8 cellular contexts compared by ENCODE assay signal in genomic region chr22:29625090-29625825, GRCh38. TPM values are rescaled to one million over a fixed set of nuclear protein-coding genes. Genes with fewer than 3 reads are reported as not detected.
DNase-seq lines count a peak whose midpoint lies in the region; ATAC-seq, FAIRE-seq and TF ChIP-seq lines count a peak whose summit lies in the region.

No MANE protein-coding gene starts in this region.

- H3K36me3 Mint-ChIP-seq in immature natural killer cell = no peaks in the 10 kb centered on the region

- H3K4me2 ChIP-seq in GM12878 (ENCODE audit: control insufficient read depth, insufficient read depth) = no peak overlapping the region

- no peaks in the 10 kb centered on the region for H3K9me3 ChIP-seq in GM12878 (replicated peaks; ENCODE audit: control insufficient read depth, insufficient read depth, low read length)

- H3K27ac ChIP-seq in GM12878 (ENCODE audit: control insufficient read depth, insufficient read depth) = no peak overlapping the region

- H2AFZ ChIP-seq in GM12878 (ENCODE audit: control insufficient read depth, low read depth, low read length) = no peak overlapping the region

- WGBS in GM12878 (ENCODE audit: insufficient coverage, insufficient replicate concordance, low lambda C conversion rate, missing lambda C conversion rate) = 68% methylated on average over 12 of the region's 12 CpGs

- CTCF ChIA-PET in GM12878 (lab: Yijun Ruan, JAX) = interaction anchor here (0.6 to 4.5 kb wide), 41 partner anchors 8 to 467 kb away, joined by 3 to 46 read pairs (median 4); partner anchors contain the start of genes NF2 and THOC5

- TF ChIP-seq EP300 in GM12878 (IDR thresholded peaks at IDR 0.05; ENCODE audit: borderline replicate concordance in 1 of 2, control insufficient read depth in 1 of 2, low read depth in 2 of 2, low read length in 2 of 2) = no peak

- H3K79me2 ChIP-seq in GM12878 (ENCODE audit: control insufficient read depth, insufficient read depth, low read length) = peaks cover 9% of the 10 kb centered on the region

- ATAC-seq in GM12878 (peak; percentile 79), GM18520 (IDR thresholded peaks at IDR 0.05; ENCODE audit: unreplicated experiment) (no peak), GM19324 (IDR thresholded peaks at IDR 0.05; ENCODE audit: low FRiP score, unreplicated experiment) (no peak)

- H3K36me3 ChIP-seq in GM12878 (ENCODE audit: control insufficient read depth in 2 of 2, insufficient read depth in 2 of 2, low read length in 1 of 2) = no peaks in the 10 kb centered on the region

- H3K4me3 Mint-ChIP-seq in immature natural killer cell = no peak overlapping the region

- no peaks in the 10 kb centered on the region for H3K9me3 Mint-ChIP-seq in immature natural killer cell

- H3K4me1 Mint-ChIP-seq in immature natural killer cell = peaks cover 47 to 66% of the 10 kb centered on the region in 2 donors

- no peak for FAIRE-seq in GM12878 (lab: Jason Lieb, UNC)

- intact Hi-C loops in GM12878 (cut with micrococcal nuclease; ENCODE audit: unreplicated experiment) = loop anchor here (1.0 kb wide), 1 partner anchor 380 kb away; no protein-coding TSS in a partner anchor

- TF ChIP-seq RAD21 in GM12878 (IDR thresholded peaks at IDR 0.05; ENCODE audit: insufficient read depth, low read depth, low read length) = peak; percentile 58; the same call in 1 of the 2 replicates

- peaks cover 5% of the 10 kb centered on the region; the same call in 1 of the 2 replicates for H3K4me1 ChIP-seq in GM12878 (ENCODE audit: control insufficient read depth, insufficient read depth, low read length)

- no peak for TF ChIP-seq POLR2A in GM12878 (IDR thresholded peaks at IDR 0.05; ENCODE audit: low read depth, low read length)

- no peak overlapping the region for H3K4me3 ChIP-seq in GM12878

- no TSS peak for BruUV-seq in GM12878 (replicated peaks; lab: Mats Ljungman, UMichigan)

- H3K27me3 Mint-ChIP-seq in immature natural killer cell (ENCODE audit: low read depth in 3 of 3) = peaks cover 0 to 3% (median 0%) of the 10 kb centered on the region in 3 donors

- TF ChIP-seq CTCF in GM12878 (IDR thresholded peaks at IDR 0.05 in 2 of 3, conservative IDR thresholded peaks at IDR 0.05 in 1 of 3; ENCODE audit: control insufficient read depth in 2 of 3, extremely low read depth in 1 of 3, insufficient read depth in 1 of 3, low read depth in 3 of 3, low read length in 3 of 3) = peak; percentile 74 to 93 (median 87)

- no peaks in the 10 kb centered on the region for H3K27me3 ChIP-seq in GM12878 (replicated peaks in 1 of 2; ENCODE audit: control insufficient read depth in 2 of 2, insufficient read depth in 2 of 2, low read length in 1 of 2)

- H3K27ac Mint-ChIP-seq in immature natural killer cell = peak overlapping the region in 2 of 6 donors; percentile 8 to 20

- POLR2A ChIA-PET in GM12878 (lab: Charles Lee) = interaction anchor here (0.6 to 0.7 kb wide), 2 partner anchors 89 to 321 kb away, joined by 3 to 10 read pairs; no protein-coding TSS in a partner anchor

- RAD21 ChIA-PET in GM12878 (lab: Charles Lee; ENCODE audit: unreplicated experiment) = interaction anchor here (0.7 to 1.7 kb wide), 3 partner anchors 21 to 372 kb away, joined by 3 to 8 read pairs (median 4); partner anchors contain the start of gene NF2

- in situ Hi-C loops in GM12878 (cut with MboI) = loop anchor here (5.0 kb wide), 1 partner anchor 462 kb away; no protein-coding TSS in a partner anchor

- SMC1A ChIA-PET in GM12878 (lab: Charles Lee; ENCODE audit: uncharacterized antibody, unreplicated experiment) = interaction anchor here (0.7 to 3.3 kb wide), 10 partner anchors 11 to 468 kb away, joined by 3 to 23 read pairs (median 5); no protein-coding TSS in a partner anchor

- DNase-seq in DMS114 treated with DMSO at 0.1 percent for 48 hours (lab: John Stamatoyannopoulos, UW; ENCODE audit: unreplicated experiment) (peak; percentile 29), HT-29 (ENCODE audit: low spot score) (peak; percentile 84), SHP77 (lab: John Stamatoyannopoulos, UW) (peak; percentile 41 to 50), GM12878 (ENCODE audit: low read depth, low spot score) (no peak), immature natural killer cell (peak in 2 of 3 donors; percentile 25 to 31)
- peak; percentile 48 for DNase-seq in stimulated activated CD4-positive, alpha-beta T cell treated with anti-CD3 and anti-CD28 coated beads, Interleukin-15, amount 100 ng/mL, for 24 hours

- no peak overlapping the region for H3K9ac ChIP-seq in GM12878 (ENCODE audit: control insufficient read depth, insufficient read depth, low read length)

- H4K20me1 ChIP-seq in GM12878 (ENCODE audit: control insufficient read depth, insufficient read depth) = no peaks in the 10 kb centered on the region

TF ChIP-seq in GM12878, 131 proteins besides CTCF, POLR2A, EP300 and RAD21 (continues in another document):
- TF ChIP-seq MLLT1 (IDR thresholded peaks at IDR 0.05) (no peak), YY1 (IDR thresholded peaks at IDR 0.05; ENCODE audit: low read depth, low read length) (peak; percentile 33; the same call in 1 of the 2 replicates), BRCA1 (IDR thresholded peaks at IDR 0.05; ENCODE audit: low read depth, low read length) (no peak), MTA3 (IDR thresholded peaks at IDR 0.05; ENCODE audit: borderline replicate concordance, low read length) (no peak)
- TF ChIP-seq, protein P1, sequence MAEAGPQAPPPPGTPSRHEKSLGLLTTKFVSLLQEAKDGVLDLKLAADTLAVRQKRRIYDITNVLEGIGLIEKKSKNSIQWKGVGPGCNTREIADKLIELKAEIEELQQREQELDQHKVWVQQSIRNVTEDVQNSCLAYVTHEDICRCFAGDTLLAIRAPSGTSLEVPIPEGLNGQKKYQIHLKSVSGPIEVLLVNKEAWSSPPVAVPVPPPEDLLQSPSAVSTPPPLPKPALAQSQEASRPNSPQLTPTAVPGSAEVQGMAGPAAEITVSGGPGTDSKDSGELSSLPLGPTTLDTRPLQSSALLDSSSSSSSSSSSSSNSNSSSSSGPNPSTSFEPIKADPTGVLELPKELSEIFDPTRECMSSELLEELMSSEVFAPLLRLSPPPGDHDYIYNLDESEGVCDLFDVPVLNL (IDR thresholded peaks at IDR 0.05; ENCODE audit: low read depth, low read length) = no peak
- TF ChIP-seq, protein P2, sequence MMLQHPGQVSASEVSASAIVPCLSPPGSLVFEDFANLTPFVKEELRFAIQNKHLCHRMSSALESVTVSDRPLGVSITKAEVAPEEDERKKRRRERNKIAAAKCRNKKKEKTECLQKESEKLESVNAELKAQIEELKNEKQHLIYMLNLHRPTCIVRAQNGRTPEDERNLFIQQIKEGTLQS (IDR thresholded peaks at IDR 0.05; ENCODE audit: borderline replicate concordance, extremely low read depth, low read depth, low read length) = no peak

RNA-seq across cellular contexts. Expression of gene NF2, which starts 21.8 kb away (rescaled TPM):
- total RNA-seq in HT-29 (2014; rRNA removed; shearing (Covaris generic)) = 47.0 and 51.5 TPM in 2 replicates
- 28.3 and 29.2 TPM in 2 replicates for total RNA-seq in GM12878 (2013; cell fraction: nucleolus; rRNA removed)
- total RNA-seq in GM12878 (2014; rRNA removed) = 32.0 and 33.9 TPM in 2 replicates
- 24.6 and 24.8 TPM in 2 replicates for total RNA-seq in GM12878 (2014; rRNA removed; fragmentation: Illumina TruSeq; extraction: Trizol)
- 44.3 and 49.8 TPM in 2 replicates for total RNA-seq in GM12878 (2021)
- polyA plus RNA-seq in GM12878 (2011; ENCODE audit: low read depth) = 4.9 TPM
- polyA plus RNA-seq in GM12878 (2011; rRNA removed) = 20.4 and 22.5 TPM in 2 replicates
- 14.5 and 16.2 TPM in 2 replicates for polyA plus RNA-seq in GM12878 (2011; cell fraction: cytosol; rRNA removed)
- 8.9 and 12.9 TPM in 2 replicates for polyA plus RNA-seq in GM12878 (2011; cell fraction: nucleus; rRNA removed)
- polyA plus RNA-seq in GM12878 (2012) = 7.6 and 9.1 TPM in 2 replicates
- 14.3 and 14.7 TPM in 2 replicates for polyA plus RNA-seq in GM12878 (2014; fragmentation: Illumina TruSeq; extraction: Trizol)
- polyA plus RNA-seq in GM12878 (2014; fragmentation: Nextera tagmentation; extraction: Ambion mirVana) = 1 to 10 TPM; 2.2 to 3.0 TPM
- 17.4 and 20.6 TPM in 2 replicates for polyA plus RNA-seq in GM12878 (2014; rRNA removed)
- 10 to 100 TPM; 24.8 to 24.9 TPM for polyA plus RNA-seq in GM12878 (2016; fragmentation: Nextera tagmentation; extraction: Ambion mirVana)
- polyA minus RNA-seq in GM12878 (2011; rRNA and poly(A)+ RNA removed) = 28.5 and 36.2 TPM in 2 replicates
- 13.1 and 20.5 TPM in 2 replicates for polyA minus RNA-seq in GM12878 (2011; cell fraction: cytosol; rRNA and poly(A)+ RNA removed)
- 10.8 and 18.9 TPM in 2 replicates for polyA minus RNA-seq in GM12878 (2011; cell fraction: nucleus; rRNA and poly(A)+ RNA removed)
- 10 to 100 TPM; 12.9 to 34.1 (median 15.6) TPM for polyA plus RNA-seq in immature natural killer cell

RNA-seq across cellular contexts. Expression of gene NIPSNAP1, which starts 44.3 kb away (rescaled TPM):
- 88.2 and 108 TPM in 2 replicates for total RNA-seq in HT-29 (2014; rRNA removed; shearing (Covaris generic))
- 47.6 and 50.5 TPM in 2 replicates for total RNA-seq in GM12878 (2013; cell fraction: nucleolus; rRNA removed)
- total RNA-seq in GM12878 (2014; rRNA removed) = 90.5 and 96.5 TPM in 2 replicates
- total RNA-seq in GM12878 (2014; rRNA removed; fragmentation: Illumina TruSeq; extraction: Trizol) = 69.9 and 70.2 TPM in 2 replicates
- total RNA-seq in GM12878 (2021) = 77.1 and 85.5 TPM in 2 replicates
- 56.1 TPM for polyA plus RNA-seq in GM12878 (2011; ENCODE audit: low read depth)
- polyA plus RNA-seq in GM12878 (2011; rRNA removed) = 62.1 and 70.2 TPM in 2 replicates
- polyA plus RNA-seq in GM12878 (2011; cell fraction: cytosol; rRNA removed) = 56.7 and 61.6 TPM in 2 replicates
- 31.8 and 41.0 TPM in 2 replicates for polyA plus RNA-seq in GM12878 (2011; cell fraction: nucleus; rRNA removed)
- polyA plus RNA-seq in GM12878 (2012) = 77.2 and 77.3 TPM in 2 replicates
- polyA plus RNA-seq in GM12878 (2014; fragmentation: Illumina TruSeq; extraction: Trizol) = 94.1 and 99.7 TPM in 2 replicates
- 10 to 100 TPM; 27.1 to 38.5 TPM for polyA plus RNA-seq in GM12878 (2014; fragmentation: Nextera tagmentation; extraction: Ambion mirVana)
- 84.0 and 86.5 TPM in 2 replicates for polyA plus RNA-seq in GM12878 (2014; rRNA removed)
- 10 to 100 TPM; 79.6 TPM for polyA plus RNA-seq in GM12878 (2016; fragmentation: Nextera tagmentation; extraction: Ambion mirVana)
- polyA minus RNA-seq in GM12878 (2011; rRNA and poly(A)+ RNA removed) = 36.9 and 49.8 TPM in 2 replicates
- 11.5 and 13.4 TPM in 2 replicates for polyA minus RNA-seq in GM12878 (2011; cell fraction: cytosol; rRNA and poly(A)+ RNA removed)
- polyA minus RNA-seq in GM12878 (2011; cell fraction: nucleus; rRNA and poly(A)+ RNA removed) = 9.7 and 11.1 TPM in 2 replicates
- 10 to 100 TPM; 44.5 to 60.5 (median 47.6) TPM for polyA plus RNA-seq in immature natural killer cell
